In genomic region chr5:136314302-136314701, GRCh38 we compare ENCODE assay signal across 4 cellular contexts.
TF ChIP-seq lines count a peak whose summit lies in the region.

No MANE protein-coding gene starts in this region.

TF ChIP-seq in HepG2, 621 proteins besides CTCF, POLR2A, EP300 and RAD21:
- TF ChIP-seq ZNF205 (CRISPR knock-in tag; IDR thresholded peaks at IDR 0.05) (no peak), CBX1 (IDR thresholded peaks at IDR 0.05; ENCODE audit: low read depth) (no peak), MAFF (IDR thresholded peaks at IDR 0.05; ENCODE audit: low read depth, low read length) (peak; percentile 80), ZNF180 (CRISPR knock-in tag; IDR thresholded peaks at IDR 0.05; ENCODE audit: borderline replicate concordance, low read depth) (no peak), MAFK (conservative IDR thresholded peaks at IDR 0.05 in 1 of 2, IDR thresholded peaks at IDR 0.05 in 1 of 2; ENCODE audit: low read length in 2 of 2) (peak; percentile 73 to 75)

TF ChIP-seq in A549, 52 proteins besides CTCF, POLR2A, EP300 and RAD21:
- TF ChIP-seq CHD4 (IDR thresholded peaks at IDR 0.05; ENCODE audit: borderline replicate concordance), result no peak
- TF ChIP-seq HMGXB4 (CRISPR knock-in tag; IDR thresholded peaks at IDR 0.05; ENCODE audit: borderline replicate concordance), result no peak
- peak; percentile 66 for TF ChIP-seq MAFK (IDR thresholded peaks at IDR 0.05; ENCODE audit: partially characterized antibody)

TF ChIP-seq in IMR-90, 13 proteins besides CTCF, POLR2A, EP300 and RAD21:
- no peak for TF ChIP-seq FOS (IDR thresholded peaks at IDR 0.05; ENCODE audit: low read depth, low read length)
- TF ChIP-seq MAZ (IDR thresholded peaks at IDR 0.05; ENCODE audit: borderline replicate concordance, low read depth, low read length), result no peak
- TF ChIP-seq CEBPB (IDR thresholded peaks at IDR 0.05; ENCODE audit: low read depth, low read length), result no peak
- no peak for TF ChIP-seq SMC3 (IDR thresholded peaks at IDR 0.05; ENCODE audit: low read depth, low read length)
- peak; percentile 51 for TF ChIP-seq MAFK (IDR thresholded peaks at IDR 0.05; ENCODE audit: low read depth, low read length)
- no peak for TF ChIP-seq NFE2L2 (IDR thresholded peaks at IDR 0.05; ENCODE audit: low read depth, low read length)
- TF ChIP-seq RFX5 (IDR thresholded peaks at IDR 0.05; ENCODE audit: low read depth, low read length), result no peak
- TF ChIP-seq CHD1 (IDR thresholded peaks at IDR 0.05; ENCODE audit: low read depth, low read length), result no peak
- no peak for TF ChIP-seq BHLHE40 (IDR thresholded peaks at IDR 0.05; ENCODE audit: low read depth, low read length)

TF ChIP-seq in K562, 482 proteins besides CTCF, POLR2A, EP300 and RAD21:
- TF ChIP-seq MAFK (IDR thresholded peaks at IDR 0.05; ENCODE audit: low read length) (peak; percentile 8; the same call in 1 of the 2 replicates), C11orf30 (IDR thresholded peaks at IDR 0.05; ENCODE audit: low read depth) (0 out of 2 replicates have a peak, but pooled peaks have one; percentile 30), SIRT6 (IDR thresholded peaks at IDR 0.05; ENCODE audit: low read depth, low read length) (no peak), FOXP1 (CRISPR knock-in tag; IDR thresholded peaks at IDR 0.05) (no peak), MAFF (IDR thresholded peaks at IDR 0.05; ENCODE audit: low read length) (peak; percentile 44), MAFG (tag; conservative IDR thresholded peaks at IDR 0.05) (peak; percentile 56; the same call in 1 of the 2 replicates), ZNF316 (IDR thresholded peaks at IDR 0.05) (peak; percentile 37; the same call in 1 of the 2 replicates)
